Comparison of ENCODE assay signal across 2 cellular contexts in the genomic region with DNA sequence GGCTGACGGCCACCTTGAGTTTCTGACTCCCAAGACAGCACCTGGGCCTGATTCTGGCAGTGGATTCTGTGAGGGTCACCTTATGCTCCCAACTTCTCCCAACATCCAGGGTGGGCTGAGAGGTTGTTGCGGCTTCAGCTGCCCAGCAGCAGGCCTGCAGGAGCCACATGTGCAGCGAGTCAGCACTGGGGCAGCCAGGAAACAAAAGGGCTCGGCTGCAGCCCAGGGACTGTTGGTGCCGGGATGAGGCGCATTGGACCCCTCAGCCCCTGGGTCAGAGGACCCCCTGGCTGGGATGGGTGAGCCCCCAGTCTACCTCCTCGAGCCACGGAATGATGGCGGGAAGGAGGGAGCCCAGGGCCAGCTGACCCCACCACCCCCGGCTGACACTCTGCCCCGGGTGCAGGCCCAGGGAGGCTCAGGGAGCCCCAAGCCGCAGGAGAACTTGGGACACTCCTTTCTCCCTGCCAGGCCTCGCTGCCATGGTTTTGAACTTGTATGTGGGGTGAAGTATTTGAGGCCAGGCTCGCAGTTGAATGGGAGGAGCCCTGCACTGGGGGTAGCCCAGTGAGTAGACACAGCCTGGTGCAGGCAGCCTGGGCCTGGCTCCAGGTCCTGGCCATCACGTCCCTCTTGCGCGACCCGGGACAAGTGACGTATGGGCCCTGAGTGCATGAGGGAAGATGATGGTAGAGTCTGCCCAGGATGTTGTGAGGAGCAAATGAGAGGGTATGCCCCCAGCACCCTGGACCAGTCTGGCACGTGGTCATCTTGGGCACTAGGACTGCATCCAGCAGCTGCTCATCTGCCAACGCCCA. TPM values are rescaled to one million over a fixed set of nuclear protein-coding genes. Genes with fewer than 3 reads are reported as not detected.
"Had no signal": no experiment of that assay in that cellular context is flagged by ENCODE, and none has a peak within 500 bp of the region (broad histone marks: within the 10 kb centered on the region; RNA-seq: fewer than 3 reads in every experiment).

No MANE protein-coding gene starts in this region.

RNA-seq across cellular contexts. Expression of gene SAXO2, which starts 51.5 kb away (rescaled TPM):
- total RNA-seq: activated CD8-positive, alpha-beta memory T cell treated with anti-CD3 and anti-CD28 coated beads, Interleukin-2, amount 10 ng/mL, durations not matched to agents 7 days and 5 days; activated T-helper 2 cell treated with anti-CD3 and anti-CD28 coated beads, Interferon-gamma antibody, Interleukin-2, Interleukin-4, amounts not matched to agents 10 μg/mL and 5 μg/mL and 100 μg/mL, durations not matched to agents 14 hours and 24 hours and 36 hours had no signal
